ENCODE assay signal across 8 cellular contexts in genomic region chr22:29266564-29267461, GRCh38. TPM values are rescaled to one million over a fixed set of nuclear protein-coding genes. Genes with fewer than 3 reads are reported as not detected.
DNase-seq lines count a peak whose midpoint lies in the region; ATAC-seq, FAIRE-seq and TF ChIP-seq lines count a peak whose summit lies in the region.

No MANE protein-coding gene starts in this region.

- peaks cover 27% of the 10 kb centered on the region for H4K20me1 ChIP-seq in HepG2 (ENCODE audit: insufficient read depth, low read length)

- no peak for FAIRE-seq in HepG2 (lab: Jason Lieb, UNC)

- H3K27ac ChIP-seq in AG04450 (ENCODE audit: low read depth, low read length) (peak overlapping the region; percentile 100), HUES6 (ENCODE audit: low read depth, low read length) (peak overlapping the region; percentile 100), angular gyrus (ENCODE audit: low read depth, low read length) (peak overlapping the region; percentile 100), HepG2 (ENCODE audit: extremely low read length, insufficient read depth, low read length) (peak overlapping the region; percentile 98), thymus (ENCODE audit: low read depth) (no peak overlapping the region)

- TF ChIP-seq EP300 in HepG2 (IDR thresholded peaks at IDR 0.05; ENCODE audit: low read depth in 2 of 2, low read length in 2 of 2) (no peak), HepG2 (CRISPR knock-in tag; IDR thresholded peaks at IDR 0.05; ENCODE audit: borderline replicate concordance) (no peak)

- H3K4me1 ChIP-seq in HUES6 (ENCODE audit: control insufficient read depth, insufficient read depth, low read length): peaks cover 28% of the 10 kb centered on the region
- peaks cover 37% of the 10 kb centered on the region for H3K4me1 ChIP-seq in HepG2 (ENCODE audit: insufficient read depth, low read length)
- H3K4me1 ChIP-seq in thymus (ENCODE audit: control insufficient read depth, insufficient read depth, low read length): peaks cover 25% of the 10 kb centered on the region

- WGBS in HepG2 (ENCODE audit: low lambda C conversion rate): 61% methylated on average over 4 of the region's 13 CpGs
- 31% methylated on average over 13 of the region's 13 CpGs for WGBS in thymus

- in situ Hi-C loops in HepG2 (cut with HindIII; ENCODE audit: extremely low pct_ligation_motif_present, low pct_unique_long_range_greater_than_20kb): no loop called here

- intact Hi-C loops in HepG2 (cut with micrococcal nuclease; ENCODE audit: unreplicated experiment): no loop called here

- H3K4me3 ChIP-seq in AG04450 (ENCODE audit: low read depth, low read length) (peak overlapping the region; percentile 84), HUES6 (ENCODE audit: low read depth, low read length) (peak overlapping the region; percentile 81), HepG2 (replicated peaks in 1 of 3; ENCODE audit: insufficient read depth in 1 of 3, low read depth in 2 of 3, low read length in 3 of 3) (peak overlapping the region; percentile 75 to 96 (median 93)), thymus (ENCODE audit: low read length) (peak overlapping the region; percentile 98)

- TF ChIP-seq RAD21 in HepG2 (CRISPR knock-in tag; IDR thresholded peaks at IDR 0.05): no peak

- no TSS peak for BruUV-seq in HepG2 (replicated peaks; lab: Mats Ljungman, UMichigan)

- DNase-seq in AG04450 (ENCODE audit: low read depth, low spot score) (no peak), HepG2 (ENCODE audit: low spot score) (no peak), putamen (ENCODE audit: low spot score) (no peak), NCI-H1694 (lab: John Stamatoyannopoulos, UW) (no peak)
- no peak for DNase-seq in activated CD4-positive, CD25-positive, alpha-beta regulatory T cell treated with anti-CD3 and anti-CD28 coated beads, Interleukin-2, amount 50 U/mL, for 72 hours

- peak; percentile 31 for ATAC-seq in HepG2

- H3K9ac ChIP-seq in HUES6 (ENCODE audit: low read length): peak overlapping the region; percentile 99
- peak overlapping the region; percentile 100 for H3K9ac ChIP-seq in HepG2 (ENCODE audit: insufficient read depth, low read depth, low read length)

- CTCF ChIA-PET in AG04450 (lab: Charles Lee) (no interaction called here), HepG2 (lab: Yijun Ruan, JAX; ENCODE audit: low intra/inter-chr PET ratio, low total read pairs) (no interaction called here)

- H3K36me3 ChIP-seq in HUES6 (ENCODE audit: control insufficient read depth, insufficient read depth, low read length): peaks cover 60% of the 10 kb centered on the region
- H3K36me3 ChIP-seq in HepG2 (replicated peaks in 1 of 2; ENCODE audit: control insufficient read depth in 1 of 2, insufficient read depth in 2 of 2, low read length in 2 of 2): peaks cover 3 to 21% of the 10 kb centered on the region in 2 experiments
- peaks cover 12% of the 10 kb centered on the region for H3K36me3 ChIP-seq in thymus (ENCODE audit: control insufficient read depth, insufficient read depth)

- TF ChIP-seq CTCF in AG04450 (IDR thresholded peaks at IDR 0.05; ENCODE audit: low read depth, low read length) (no peak), HepG2 (CRISPR knock-in tag; IDR thresholded peaks at IDR 0.05) (no peak)

- no peaks in the 10 kb centered on the region; the same call in 1 of the 2 replicates for H3K9me3 ChIP-seq in AG04450 (ENCODE audit: control insufficient read depth, insufficient read depth, low read length)
- H3K9me3 ChIP-seq in HUES6 (ENCODE audit: control insufficient read depth, insufficient read depth, low read depth, low read length): no peaks in the 10 kb centered on the region
- H3K9me3 ChIP-seq in HepG2 (ENCODE audit: low read length): no peaks in the 10 kb centered on the region
- no peaks in the 10 kb centered on the region for H3K9me3 ChIP-seq in thymus (ENCODE audit: control insufficient read depth)

- peak overlapping the region; percentile 90 for H3K4me2 ChIP-seq in HepG2 (ENCODE audit: low read depth, low read length)

- H3K27me3 ChIP-seq in AG04450 (ENCODE audit: control insufficient read depth, insufficient read depth, low read length) (no peaks in the 10 kb centered on the region), HUES6 (ENCODE audit: control insufficient read depth, insufficient read depth, low read length) (no peaks in the 10 kb centered on the region), HepG2 (ENCODE audit: control insufficient read depth in 1 of 2, insufficient read depth in 2 of 2, low read length in 2 of 2) (no peaks in the 10 kb centered on the region; a peak in 1 of 5 replicates), thymus (ENCODE audit: control insufficient read depth, insufficient read depth) (no peaks in the 10 kb centered on the region)

- no peak for TF ChIP-seq POLR2A in HepG2 (IDR thresholded peaks at IDR 0.05; ENCODE audit: insufficient read depth in 1 of 2, low read depth in 2 of 2, low read length in 2 of 2)

- POLR2A ChIA-PET in AG04450 (lab: Yijun Ruan, JAX) (interaction anchor here (0.7 kb wide), 1 partner anchor 155 kb away, joined by 3 read pairs; no protein-coding TSS in a partner anchor), HepG2 (lab: Yijun Ruan, JAX) (interaction anchor here (0.7 kb wide), 1 partner anchor 21 kb away, joined by 3 read pairs; no protein-coding TSS in a partner anchor)

- H2AFZ ChIP-seq in HepG2 (ENCODE audit: low read length): no peak overlapping the region

- H3K79me2 ChIP-seq in HepG2 (ENCODE audit: insufficient read depth, low read length): peaks cover 59% of the 10 kb centered on the region

RNA-seq across cellular contexts. Expression of gene RHBDD3, which starts 1.0 kb away (rescaled TPM):
- polyA plus RNA-seq in AG04450 (2011; rRNA removed) (9.9 and 13.8 TPM in 2 replicates), HepG2 (2011; rRNA removed) (12.1 and 21.0 TPM in 2 replicates), thymus (31.1 TPM)
- polyA minus RNA-seq in AG04450 (2011; rRNA and poly(A)+ RNA removed): 3.6 and 5.0 TPM in 2 replicates
- total RNA-seq in HepG2 (2016; rRNA removed; fragmentation: Illumina TruSeq; extraction: Trizol): 12.6 and 26.7 TPM in 2 replicates
- 8.3 and 9.2 TPM in 2 replicates for total RNA-seq in HepG2 (2016; cell fraction: cytosol; rRNA removed; fragmentation: Illumina TruSeq; extraction: Trizol; ENCODE audit: low read depth)
- total RNA-seq in HepG2 (2016; cell fraction: insoluble cytoplasmic fraction; rRNA removed; fragmentation: Illumina TruSeq; extraction: Trizol): 12.3 and 26.7 TPM in 2 replicates
- 16.9 and 21.6 TPM in 2 replicates for total RNA-seq in HepG2 (2016; cell fraction: membrane; rRNA removed; fragmentation: Illumina TruSeq; extraction: Trizol)
- total RNA-seq in HepG2 (2016; cell fraction: nucleus; rRNA removed; fragmentation: Illumina TruSeq; extraction: Trizol): 24.7 and 26.9 TPM in 2 replicates
- 10.6 and 17.9 TPM in 2 replicates for polyA plus RNA-seq in HepG2 (2011; cell fraction: cytosol; rRNA removed)
- polyA plus RNA-seq in HepG2 (2011; cell fraction: nucleus; rRNA removed): 38.6 and 38.8 TPM in 2 replicates
- 8.5 and 12.8 TPM in 2 replicates for polyA plus RNA-seq in HepG2 (2012)
- 6.5 and 10.4 TPM in 2 replicates for polyA plus RNA-seq in HepG2 (2016; cell fraction: cytosol; fragmentation: Illumina TruSeq; extraction: Trizol; ENCODE audit: low read depth)
- 10.8 and 11.3 TPM in 2 replicates for polyA plus RNA-seq in HepG2 (2016; cell fraction: insoluble cytoplasmic fraction; fragmentation: Illumina TruSeq; extraction: Trizol; ENCODE audit: low read depth)
- 11.9 and 12.6 TPM in 2 replicates for polyA plus RNA-seq in HepG2 (2016; cell fraction: membrane; fragmentation: Illumina TruSeq; extraction: Trizol; ENCODE audit: low read depth)
- polyA plus RNA-seq in HepG2 (2016; cell fraction: nucleus; fragmentation: Illumina TruSeq; extraction: Trizol; ENCODE audit: insufficient read depth, low read depth): 59.8 and 60.3 TPM in 2 replicates
- polyA minus RNA-seq in HepG2 (2011; rRNA and poly(A)+ RNA removed; ENCODE audit: low replicate concordance): 9.9 and 18.2 TPM in 2 replicates
- 5.7 and 7.1 TPM in 2 replicates for polyA minus RNA-seq in HepG2 (2011; cell fraction: cytosol; rRNA and poly(A)+ RNA removed)
- polyA minus RNA-seq in HepG2 (2011; cell fraction: nucleus; rRNA and poly(A)+ RNA removed): 7.7 and 9.3 TPM in 2 replicates

RNA-seq across cellular contexts. Expression of gene EWSR1, which starts 1.3 kb away (rescaled TPM):
- polyA plus RNA-seq in AG04450 (2011; rRNA removed): 146 and 185 TPM in 2 replicates
- polyA minus RNA-seq in AG04450 (2011; rRNA and poly(A)+ RNA removed): 206 and 243 TPM in 2 replicates
- 167 and 211 TPM in 2 replicates for total RNA-seq in HepG2 (2016; rRNA removed; fragmentation: Illumina TruSeq; extraction: Trizol)
- 28.9 and 32.2 TPM in 2 replicates for total RNA-seq in HepG2 (2016; cell fraction: cytosol; rRNA removed; fragmentation: Illumina TruSeq; extraction: Trizol; ENCODE audit: low read depth)
- total RNA-seq in HepG2 (2016; cell fraction: insoluble cytoplasmic fraction; rRNA removed; fragmentation: Illumina TruSeq; extraction: Trizol): 146 and 211 TPM in 2 replicates
- 47.2 and 49.1 TPM in 2 replicates for total RNA-seq in HepG2 (2016; cell fraction: membrane; rRNA removed; fragmentation: Illumina TruSeq; extraction: Trizol)
- 216 and 251 TPM in 2 replicates for total RNA-seq in HepG2 (2016; cell fraction: nucleus; rRNA removed; fragmentation: Illumina TruSeq; extraction: Trizol)
- polyA plus RNA-seq in HepG2 (2011; rRNA removed): 326 and 401 TPM in 2 replicates
- 202 and 208 TPM in 2 replicates for polyA plus RNA-seq in HepG2 (2011; cell fraction: cytosol; rRNA removed)
- polyA plus RNA-seq in HepG2 (2011; cell fraction: nucleus; rRNA removed): 687 and 755 TPM in 2 replicates
- polyA plus RNA-seq in HepG2 (2012): 138 and 189 TPM in 2 replicates
- polyA plus RNA-seq in HepG2 (2016; cell fraction: cytosol; fragmentation: Illumina TruSeq; extraction: Trizol; ENCODE audit: low read depth): 22.8 and 25.5 TPM in 2 replicates
- polyA plus RNA-seq in HepG2 (2016; cell fraction: insoluble cytoplasmic fraction; fragmentation: Illumina TruSeq; extraction: Trizol; ENCODE audit: low read depth): 183 and 203 TPM in 2 replicates
- 29.2 and 38.3 TPM in 2 replicates for polyA plus RNA-seq in HepG2 (2016; cell fraction: membrane; fragmentation: Illumina TruSeq; extraction: Trizol; ENCODE audit: low read depth)
- 477 and 502 TPM in 2 replicates for polyA plus RNA-seq in HepG2 (2016; cell fraction: nucleus; fragmentation: Illumina TruSeq; extraction: Trizol; ENCODE audit: insufficient read depth, low read depth)
- polyA minus RNA-seq in HepG2 (2011; rRNA and poly(A)+ RNA removed; ENCODE audit: low replicate concordance): 381 and 574 TPM in 2 replicates
- polyA minus RNA-seq in HepG2 (2011; cell fraction: cytosol; rRNA and poly(A)+ RNA removed): 103 and 111 TPM in 2 replicates
- 302 and 303 TPM in 2 replicates for polyA minus RNA-seq in HepG2 (2011; cell fraction: nucleus; rRNA and poly(A)+ RNA removed)
- polyA plus RNA-seq in thymus: 175 TPM

RNA-seq across cellular contexts. Expression of gene GAS2L1, which starts 39.6 kb away (rescaled TPM):
- polyA plus RNA-seq in AG04450 (2011; rRNA removed) (4.5 and 5.2 TPM in 2 replicates), HepG2 (2011; rRNA removed) (1.8 and 2.2 TPM in 2 replicates), thymus (6.0 TPM)
- polyA minus RNA-seq in AG04450 (2011; rRNA and poly(A)+ RNA removed): 2.2 and 2.9 TPM in 2 replicates
- total RNA-seq in HepG2 (2016; rRNA removed; fragmentation: Illumina TruSeq; extraction: Trizol): 2.6 and 3.3 TPM in 2 replicates
- total RNA-seq in HepG2 (2016; cell fraction: cytosol; rRNA removed; fragmentation: Illumina TruSeq; extraction: Trizol; ENCODE audit: low read depth): 3.1 TPM in 2 replicates
- 1.9 and 3.4 TPM in 2 replicates for total RNA-seq in HepG2 (2016; cell fraction: insoluble cytoplasmic fraction; rRNA removed; fragmentation: Illumina TruSeq; extraction: Trizol)
- 6.6 and 6.7 TPM in 2 replicates for total RNA-seq in HepG2 (2016; cell fraction: membrane; rRNA removed; fragmentation: Illumina TruSeq; extraction: Trizol)
- 2.1 and 2.7 TPM in 2 replicates for total RNA-seq in HepG2 (2016; cell fraction: nucleus; rRNA removed; fragmentation: Illumina TruSeq; extraction: Trizol)
- 1.8 and 3.2 TPM in 2 replicates for polyA plus RNA-seq in HepG2 (2011; cell fraction: cytosol; rRNA removed)
- polyA plus RNA-seq in HepG2 (2011; cell fraction: nucleus; rRNA removed): 6.0 and 8.0 TPM in 2 replicates
- 0.98 and 1.3 TPM in 2 replicates for polyA plus RNA-seq in HepG2 (2012)
- 4.1 and 4.7 TPM in 2 replicates for polyA plus RNA-seq in HepG2 (2016; cell fraction: cytosol; fragmentation: Illumina TruSeq; extraction: Trizol; ENCODE audit: low read depth)
- polyA plus RNA-seq in HepG2 (2016; cell fraction: insoluble cytoplasmic fraction; fragmentation: Illumina TruSeq; extraction: Trizol; ENCODE audit: low read depth): 3.4 and 4.4 TPM in 2 replicates
- polyA plus RNA-seq in HepG2 (2016; cell fraction: membrane; fragmentation: Illumina TruSeq; extraction: Trizol; ENCODE audit: low read depth): 7.9 and 8.8 TPM in 2 replicates
- polyA plus RNA-seq in HepG2 (2016; cell fraction: nucleus; fragmentation: Illumina TruSeq; extraction: Trizol; ENCODE audit: insufficient read depth, low read depth): 5.9 and 7.0 TPM in 2 replicates
- 2.7 and 10.4 TPM in 2 replicates for polyA minus RNA-seq in HepG2 (2011; rRNA and poly(A)+ RNA removed; ENCODE audit: low replicate concordance)
- 1.5 and 1.6 TPM in 2 replicates for polyA minus RNA-seq in HepG2 (2011; cell fraction: cytosol; rRNA and poly(A)+ RNA removed)
- 1.9 and 3.5 TPM in 2 replicates for polyA minus RNA-seq in HepG2 (2011; cell fraction: nucleus; rRNA and poly(A)+ RNA removed)

RNA-seq across cellular contexts. Expression of gene RASL10A, which starts 48.7 kb away (rescaled TPM):
- polyA plus RNA-seq in AG04450 (2011; rRNA removed) (not detected in 2 replicates), HepG2 (2011; rRNA removed) (0.05 and 0.08 TPM in 2 replicates), thymus (7.8 TPM)
- not detected in 2 replicates for polyA minus RNA-seq in AG04450 (2011; rRNA and poly(A)+ RNA removed)
- 0.22 TPM in 1 of 2 replicates, not detected in the other for total RNA-seq in HepG2 (2016; rRNA removed; fragmentation: Illumina TruSeq; extraction: Trizol)
- not detected in 2 replicates for total RNA-seq in HepG2 (2016; cell fraction: cytosol; rRNA removed; fragmentation: Illumina TruSeq; extraction: Trizol; ENCODE audit: low read depth)
- not detected in 2 replicates for total RNA-seq in HepG2 (2016; cell fraction: insoluble cytoplasmic fraction; rRNA removed; fragmentation: Illumina TruSeq; extraction: Trizol)
- total RNA-seq in HepG2 (2016; cell fraction: membrane; rRNA removed; fragmentation: Illumina TruSeq; extraction: Trizol): not detected in 2 replicates
- total RNA-seq in HepG2 (2016; cell fraction: nucleus; rRNA removed; fragmentation: Illumina TruSeq; extraction: Trizol): not detected in 2 replicates
- 0.08 and 0.17 TPM in 2 replicates for polyA plus RNA-seq in HepG2 (2011; cell fraction: cytosol; rRNA removed)
- 0.40 and 1.6 TPM in 2 replicates for polyA plus RNA-seq in HepG2 (2011; cell fraction: nucleus; rRNA removed)
- polyA plus RNA-seq in HepG2 (2012): not detected in 2 replicates
- polyA plus RNA-seq in HepG2 (2016; cell fraction: cytosol; fragmentation: Illumina TruSeq; extraction: Trizol; ENCODE audit: low read depth): not detected in 2 replicates
- not detected in 2 replicates for polyA plus RNA-seq in HepG2 (2016; cell fraction: insoluble cytoplasmic fraction; fragmentation: Illumina TruSeq; extraction: Trizol; ENCODE audit: low read depth)
- not detected in 2 replicates for polyA plus RNA-seq in HepG2 (2016; cell fraction: membrane; fragmentation: Illumina TruSeq; extraction: Trizol; ENCODE audit: low read depth)
- polyA plus RNA-seq in HepG2 (2016; cell fraction: nucleus; fragmentation: Illumina TruSeq; extraction: Trizol; ENCODE audit: insufficient read depth, low read depth): 1.5 TPM in 1 of 2 replicates, not detected in the other
- polyA minus RNA-seq in HepG2 (2011; rRNA and poly(A)+ RNA removed; ENCODE audit: low replicate concordance): 0.09 TPM in 1 of 2 replicates, not detected in the other
- not detected in 2 replicates for polyA minus RNA-seq in HepG2 (2011; cell fraction: cytosol; rRNA and poly(A)+ RNA removed)
- polyA minus RNA-seq in HepG2 (2011; cell fraction: nucleus; rRNA and poly(A)+ RNA removed): not detected in 2 replicates
